9 cellular contexts compared by ENCODE assay signal in genomic region chr10:71623098-71623985, GRCh38.
DNase-seq lines count a peak whose midpoint lies in the region; TF ChIP-seq lines count a peak whose summit lies in the region.
"Had no signal": no experiment of that assay in that cellular context is flagged by ENCODE, and none has a peak within 500 bp of the region (broad histone marks: within the 10 kb centered on the region; RNA-seq: fewer than 3 reads in every experiment).

No MANE protein-coding gene starts in this region.

- no peak overlapping the region for H3K27ac ChIP-seq in VCaP
- H3K27ac ChIP-seq in ascending aorta = no peak overlapping the region

- no peaks in the 10 kb centered on the region for H3K36me3 ChIP-seq in ascending aorta

- H3K4me3 ChIP-seq in HFF-Myc (replicated peaks; ENCODE audit: low read depth, low read length) (no peak overlapping the region), ascending aorta (no peak overlapping the region)

- no peaks in the 10 kb centered on the region for H3K27me3 ChIP-seq in ascending aorta

- DNase-seq in A172 (ENCODE audit: low spot score) = peak; percentile 55
- DNase-seq in HFF-Myc (ENCODE audit: extremely low read depth, low read depth) = no peak
- DNase-seq in iris pigment epithelial cell (ENCODE audit: low read depth) = peak; percentile 48
- DNase-seq in NCI-H774 (lab: John Stamatoyannopoulos, UW) = no peak
- no peak for DNase-seq in ascending aorta (ENCODE audit: low spot score in 2 of 2)
- DNase-seq in NCI-H2081 (lab: John Stamatoyannopoulos, UW) = no peak
- DNase-seq in CD1c-positive myeloid dendritic cell (ENCODE audit: extremely low spot score) = no peak
- DNase-seq: naive B cell had no signal

- intact Hi-C loops in ascending aorta (cut with DNase I) = no loop called here

- H3K4me1 ChIP-seq in ascending aorta = peaks cover 14 to 22% of the 10 kb centered on the region in 2 donors

- no peaks in the 10 kb centered on the region for H3K9me3 ChIP-seq in ascending aorta

- TF ChIP-seq CTCF in HFF-Myc (IDR thresholded peaks at IDR 0.05; ENCODE audit: low read depth, low read length, missing control alignments) = peak; percentile 8
- peak; percentile 41; the same call in 1 of the 2 replicates for TF ChIP-seq CTCF in VCaP (conservative IDR thresholded peaks at IDR 0.05)
- peak in 1 of 3 experiments; percentile 26 for TF ChIP-seq CTCF in ascending aorta (IDR thresholded peaks at IDR 0.05)

Comparison
In these comparisons a context has a peak if more than half of its experiments do, and no peak if none do; other contexts are left out.
1. DNase-seq: peak in A172 (single experiment) and iris pigment epithelial cell (single experiment); none in HFF-Myc (single experiment), NCI-H774 (single experiment), ascending aorta (0 of 2), NCI-H2081 (0 of 2) and CD1c-positive myeloid dendritic cell (single experiment).